In the genomic region with DNA sequence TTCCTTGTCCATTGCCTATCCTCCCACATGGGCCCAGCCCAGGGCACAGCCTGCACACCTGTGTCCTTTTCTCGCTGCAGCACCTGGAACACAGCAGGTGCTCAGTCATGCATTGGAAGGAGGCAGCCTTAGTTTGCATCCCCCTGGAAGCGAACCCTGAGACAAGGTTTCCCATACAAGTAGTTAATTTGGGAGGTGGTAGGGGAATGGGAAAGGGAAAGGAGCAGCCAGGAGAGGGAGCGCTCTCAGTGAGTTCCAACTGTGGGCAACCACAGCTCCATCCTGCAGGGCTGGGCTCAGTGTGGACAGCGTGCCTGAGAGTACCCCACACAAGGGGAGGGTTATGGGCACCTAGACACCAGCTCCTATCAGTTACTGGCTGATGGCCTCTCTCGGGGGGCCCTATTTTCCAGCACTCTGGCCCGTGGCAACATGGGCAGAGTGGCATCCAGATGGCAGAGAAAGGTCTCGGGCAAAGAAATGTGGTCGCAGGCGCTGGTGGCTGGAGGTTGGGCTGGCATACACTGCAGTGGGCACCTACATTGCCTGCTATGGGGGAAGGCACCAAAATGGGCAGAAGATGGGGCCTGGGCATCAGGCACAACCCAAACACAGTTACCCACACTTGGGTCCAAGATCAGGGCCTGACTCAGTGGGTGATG, we compare ENCODE assay signal across 17 cellular contexts.
"Had no signal": no experiment of that assay in that cellular context is flagged by ENCODE, and none has a peak within 500 bp of the region (broad histone marks: within the 10 kb centered on the region; RNA-seq: fewer than 3 reads in every experiment).

No MANE protein-coding gene starts in this region.

- ATAC-seq: heart right ventricle, left colon, T-helper 17 cell, upper lobe of right lung had no signal

- H3K4me1 Mint-ChIP-seq: activated B cell treated with CpG ODN at 0.5 μM for 24 hours; activated CD4-positive, alpha-beta T cell treated with anti-CD3 and anti-CD28 coated beads, Interleukin-2, amount 10 ng/mL, durations not matched to agents 24 days and 14 days had no signal

- H3K4me1 ChIP-seq: parathyroid adenoma, sigmoid colon, testis, upper lobe of right lung had no signal

- H3K4me3 ChIP-seq: heart right ventricle, lung, sigmoid colon, spleen, stomach, testis, upper lobe of right lung had no signal

- H3K9me3 ChIP-seq: heart right ventricle, sigmoid colon, spleen, stomach, testis, upper lobe of right lung had no signal

- H3K4me3 Mint-ChIP-seq: activated B cell treated with CpG ODN at 0.5 μM for 24 hours; activated CD4-positive, alpha-beta T cell treated with anti-CD3 and anti-CD28 coated beads, Interleukin-2, amount 10 ng/mL, durations not matched to agents 24 days and 14 days; mesothelial cell of epicardium; neural crest cell; T-helper 17 cell had no signal

- H3K9ac ChIP-seq: parathyroid adenoma had no signal

- H3K36me3 Mint-ChIP-seq: mesothelial cell of epicardium had no signal

- H3K79me2 ChIP-seq: parathyroid adenoma had no signal

- H3K36me3 ChIP-seq: heart right ventricle, sigmoid colon, spleen, stomach, upper lobe of right lung had no signal

- H3K27ac ChIP-seq: heart right ventricle, parathyroid adenoma, sigmoid colon, spleen, stomach, testis, upper lobe of right lung had no signal

- H2AFZ ChIP-seq: parathyroid adenoma had no signal

- H3K27ac Mint-ChIP-seq: activated B cell treated with CpG ODN at 0.5 μM for 24 hours; activated CD4-positive, alpha-beta T cell treated with anti-CD3 and anti-CD28 coated beads, Interleukin-2, amount 10 ng/mL, durations not matched to agents 24 days and 14 days; mesothelial cell of epicardium; T-helper 17 cell had no signal

- H3K27me3 ChIP-seq: testis had no signal

- DNase-seq: activated B cell treated with CpG ODN at 0.5 μM for 24 hours; activated CD4-positive, alpha-beta T cell treated with anti-CD3 and anti-CD28 coated beads, Interleukin-2, amount 10 ng/mL, durations not matched to agents 24 days and 14 days; activated naive CD4-positive, alpha-beta T cell treated with Interleukin-2 at 50 U/mL for 16 hours; activated T-cell treated with anti-CD3 and anti-CD28 coated beads for 4 hours; aorta; heart right ventricle; left colon; sigmoid colon; spleen; stomach; T-helper 17 cell; testis; upper lobe of right lung had no signal

- H3K9me3 Mint-ChIP-seq: activated B cell treated with CpG ODN at 0.5 μM for 24 hours; activated CD4-positive, alpha-beta T cell treated with anti-CD3 and anti-CD28 coated beads, Interleukin-2, amount 10 ng/mL, durations not matched to agents 24 days and 14 days; mesothelial cell of epicardium; neural crest cell had no signal
